Comparison of ENCODE assay signal across 19 cellular contexts in genomic region chr10:52390388-52390787, GRCh38.
"Had no signal": no experiment of that assay in that cellular context is flagged by ENCODE, and none has a peak within 500 bp of the region (broad histone marks: within the 10 kb centered on the region; RNA-seq: fewer than 3 reads in every experiment).

No MANE protein-coding gene starts in this region.

- H3K27ac ChIP-seq: colonic mucosa, esophagus muscularis mucosa, foreskin keratinocyte, hepatocyte had no signal

- H3K36me3 ChIP-seq: colonic mucosa, esophagus muscularis mucosa had no signal

- H3K27me3 ChIP-seq: colonic mucosa, esophagus muscularis mucosa, foreskin keratinocyte, hepatocyte had no signal

- H3K4me1 ChIP-seq: colonic mucosa, esophagus muscularis mucosa had no signal

- H3K36me3 Mint-ChIP-seq: activated naive CD4-positive, alpha-beta T cell treated with anti-CD3 and anti-CD28 coated beads, Interleukin-2, amount 10 ng/mL, durations not matched to agents 7 days and 5 days; immature natural killer cell; memory B cell; naive B cell had no signal

- H3K4me1 Mint-ChIP-seq: activated CD4-positive, alpha-beta memory T cell treated with anti-CD3 and anti-CD28 coated beads, Interleukin-2, amount 10 ng/mL, durations not matched to agents 7 days and 5 days; activated CD4-positive, alpha-beta T cell treated with anti-CD3 and anti-CD28 coated beads, Interleukin-2, amount 10 ng/mL, durations not matched to agents 24 days and 14 days; activated naive CD4-positive, alpha-beta T cell treated with anti-CD3 and anti-CD28 coated beads, Interleukin-2, amount 10 ng/mL, durations not matched to agents 7 days and 5 days; central memory CD8-positive, alpha-beta T cell; immature natural killer cell; memory B cell; naive B cell had no signal

- H3K9me3 ChIP-seq: colonic mucosa, esophagus muscularis mucosa had no signal

- H3K4me3 ChIP-seq: colonic mucosa, esophagus muscularis mucosa, hepatocyte had no signal

- H3K27me3 Mint-ChIP-seq: activated CD4-positive, alpha-beta memory T cell treated with anti-CD3 and anti-CD28 coated beads, Interleukin-2, amount 10 ng/mL, durations not matched to agents 7 days and 5 days; activated CD4-positive, alpha-beta T cell treated with anti-CD3 and anti-CD28 coated beads, Interleukin-2, amount 10 ng/mL, durations not matched to agents 24 days and 14 days; activated naive CD4-positive, alpha-beta T cell treated with anti-CD3 and anti-CD28 coated beads, Interleukin-2, amount 10 ng/mL, durations not matched to agents 7 days and 5 days; central memory CD8-positive, alpha-beta T cell; memory B cell; progenitor cell of endocrine pancreas had no signal

- H3K9me3 Mint-ChIP-seq: activated CD4-positive, alpha-beta memory T cell treated with anti-CD3 and anti-CD28 coated beads, Interleukin-2, amount 10 ng/mL, durations not matched to agents 7 days and 5 days; activated CD4-positive, alpha-beta T cell treated with anti-CD3 and anti-CD28 coated beads, Interleukin-2, amount 10 ng/mL, durations not matched to agents 24 days and 14 days had no signal

- DNase-seq: activated CD4-positive, alpha-beta memory T cell treated with anti-CD3 and anti-CD28 coated beads, Interleukin-2, amount 10 ng/mL, durations not matched to agents 7 days and 5 days; activated CD4-positive, alpha-beta T cell treated with anti-CD3 and anti-CD28 coated beads, Interleukin-2, amount 10 ng/mL, durations not matched to agents 24 days and 14 days; activated CD4-positive, CD25-positive, alpha-beta regulatory T cell; activated effector memory CD4-positive, alpha-beta T cell treated with Interleukin-2 at 50 U/mL for 16 hours; activated naive CD4-positive, alpha-beta T cell treated with anti-CD3 and anti-CD28 coated beads, Interleukin-2, amount 10 ng/mL, durations not matched to agents 7 days and 5 days; activated T-cell treated with anti-CD3 and anti-CD28 coated beads, Interleukin-2, amount 50 U/mL, for 72 hours; colonic mucosa; foreskin keratinocyte; immature natural killer cell; naive B cell; nucleus accumbens; stimulated activated CD4-positive, alpha-beta T cell treated with anti-CD3 and anti-CD28 coated beads, Interleukin-4, amount 100 ng/mL, for 24 hours; stimulated activated naive CD4-positive, alpha-beta T cell treated with Interleukin-2 at 50 U/mL for 16 hours; T-helper 9 cell had no signal

- H3K4me3 Mint-ChIP-seq: activated CD4-positive, alpha-beta memory T cell treated with anti-CD3 and anti-CD28 coated beads, Interleukin-2, amount 10 ng/mL, durations not matched to agents 7 days and 5 days; activated CD4-positive, alpha-beta T cell treated with anti-CD3 and anti-CD28 coated beads, Interleukin-2, amount 10 ng/mL, durations not matched to agents 24 days and 14 days; activated naive CD4-positive, alpha-beta T cell treated with anti-CD3 and anti-CD28 coated beads, Interleukin-2, amount 10 ng/mL, durations not matched to agents 7 days and 5 days; activated T-cell treated with anti-CD3 and anti-CD28 coated beads, Interleukin-2, amount 50 U/mL, for 72 hours; central memory CD8-positive, alpha-beta T cell; immature natural killer cell; memory B cell; naive B cell had no signal

- ATAC-seq: activated T-cell treated with anti-CD3 and anti-CD28 coated beads, Interleukin-2, amount 50 U/mL, for 72 hours; foreskin keratinocyte had no signal

- H3K27ac Mint-ChIP-seq: activated CD4-positive, alpha-beta memory T cell treated with anti-CD3 and anti-CD28 coated beads, Interleukin-2, amount 10 ng/mL, durations not matched to agents 7 days and 5 days; activated CD4-positive, alpha-beta T cell treated with anti-CD3 and anti-CD28 coated beads, Interleukin-2, amount 10 ng/mL, durations not matched to agents 24 days and 14 days; activated naive CD4-positive, alpha-beta T cell treated with anti-CD3 and anti-CD28 coated beads, Interleukin-2, amount 10 ng/mL, durations not matched to agents 7 days and 5 days; activated T-cell treated with anti-CD3 and anti-CD28 coated beads, Interleukin-2, amount 50 U/mL, for 72 hours; immature natural killer cell; memory B cell; naive B cell; progenitor cell of endocrine pancreas had no signal
